In the genomic region with DNA sequence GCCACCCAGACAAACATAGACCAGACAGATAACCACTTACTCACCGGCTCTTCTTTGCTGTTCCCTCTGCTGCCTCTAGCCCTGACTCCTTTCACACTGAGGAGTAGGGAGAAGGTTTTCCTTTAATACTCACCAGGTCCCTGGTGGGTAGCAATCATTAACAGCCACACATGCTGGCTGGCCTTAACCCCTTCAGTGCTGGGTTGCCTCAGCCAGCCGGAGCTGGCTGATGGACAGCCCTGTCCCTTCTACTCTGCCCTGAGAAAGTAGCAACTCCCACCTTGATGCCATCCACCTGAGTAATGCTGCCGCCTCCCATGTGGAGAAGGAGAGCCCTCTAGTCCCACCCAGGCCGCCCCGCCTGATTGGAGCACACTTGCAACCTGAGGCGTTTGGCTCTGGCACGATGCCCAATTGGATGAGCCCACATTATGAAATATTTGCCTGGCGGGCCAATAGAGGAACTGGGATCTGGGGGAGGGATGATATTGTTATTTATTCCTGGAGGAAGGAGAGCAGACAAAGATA, we compare ENCODE assay signal across 8 cellular contexts.
DNase-seq lines count a peak whose midpoint lies in the region; ATAC-seq and TF ChIP-seq lines count a peak whose summit lies in the region.

No MANE protein-coding gene starts in this region.

- H3K4me1 Mint-ChIP-seq in endodermal cell, result peaks cover 55% of the 10 kb centered on the region
- peaks cover 18 to 38% (median 30%) of the 10 kb centered on the region in 7 donors for H3K4me1 Mint-ChIP-seq in naive thymus-derived CD4-positive, alpha-beta T cell

- no peak overlapping the region for H3K27ac ChIP-seq in endodermal cell (ENCODE audit: low read depth, low read length)
- H3K27ac ChIP-seq in naive thymus-derived CD4-positive, alpha-beta T cell (ENCODE audit: low read depth, low read length), result no peak overlapping the region

- peak overlapping the region; percentile 69 for H3K4me3 Mint-ChIP-seq in endodermal cell
- peak overlapping the region in 8 of 10 donors; percentile 9 to 90 (median 72) for H3K4me3 Mint-ChIP-seq in naive thymus-derived CD4-positive, alpha-beta T cell

- intact Hi-C loops in naive thymus-derived CD4-positive, alpha-beta T cell (cut with micrococcal nuclease), result no loop called here

- POLR2A ChIA-PET in naive thymus-derived CD4-positive, alpha-beta T cell (lab: Charles Lee), result no interaction called here

- no peaks in the 10 kb centered on the region for H3K9me3 ChIP-seq in endodermal cell (ENCODE audit: control insufficient read depth, low read length)
- no peaks in the 10 kb centered on the region for H3K9me3 ChIP-seq in naive thymus-derived CD4-positive, alpha-beta T cell (ENCODE audit: control insufficient read depth in 2 of 3, low read length in 3 of 3)

- peak; percentile 33 for TF ChIP-seq CTCF in endodermal cell (conservative IDR thresholded peaks at IDR 0.05)

- no peak for ATAC-seq in naive thymus-derived CD4-positive, alpha-beta T cell
- ATAC-seq in HG02870 (IDR thresholded peaks at IDR 0.05; ENCODE audit: unreplicated experiment) (no peak), GM18502 (IDR thresholded peaks at IDR 0.05; ENCODE audit: poor library complexity, unreplicated experiment) (no peak)

- H3K4me1 ChIP-seq in endodermal cell (ENCODE audit: control insufficient read depth, insufficient read depth, low read length), result peaks cover 21% of the 10 kb centered on the region
- H3K4me1 ChIP-seq in naive thymus-derived CD4-positive, alpha-beta T cell (ENCODE audit: control insufficient read depth in 2 of 2, insufficient read depth in 2 of 2, low read length in 2 of 2), result peaks cover 7 to 18% of the 10 kb centered on the region in 2 donors

- peak overlapping the region; percentile 86 for H3K27ac Mint-ChIP-seq in endodermal cell
- peak overlapping the region in 7 of 9 donors; percentile 54 to 96 (median 91) for H3K27ac Mint-ChIP-seq in naive thymus-derived CD4-positive, alpha-beta T cell

- CTCF ChIA-PET in naive thymus-derived CD4-positive, alpha-beta T cell (lab: Charles Lee), result interaction anchor here (2.0 kb wide), 1 partner anchor 125 kb away, joined by 6 read pairs; no protein-coding TSS in a partner anchor

- H3K27me3 Mint-ChIP-seq in endodermal cell (ENCODE audit: insufficient read depth), result peaks cover 3% of the 10 kb centered on the region
- H3K27me3 Mint-ChIP-seq in naive thymus-derived CD4-positive, alpha-beta T cell, result peaks cover 0 to 45% (median 0%) of the 10 kb centered on the region in 5 donors

- H3K9ac ChIP-seq in endodermal cell (ENCODE audit: extremely low read depth, low read length, poor library complexity, severe bottlenecking), result no peak overlapping the region

- peak overlapping the region; percentile 55 for H3K4me3 ChIP-seq in endodermal cell (ENCODE audit: low read length)
- no peak overlapping the region for H3K4me3 ChIP-seq in naive thymus-derived CD4-positive, alpha-beta T cell (ENCODE audit: low read length)

- 72 to 78% methylated on average over 5 to 8 of the region's 8 CpGs for WGBS in endodermal cell (ENCODE audit: insufficient coverage in 1 of 2, insufficient read length in 1 of 2), 2 experiments

- no peaks in the 10 kb centered on the region for H3K36me3 ChIP-seq in endodermal cell (ENCODE audit: control insufficient read depth, insufficient read depth, low read length)
- H3K36me3 ChIP-seq in naive thymus-derived CD4-positive, alpha-beta T cell (ENCODE audit: control insufficient read depth in 2 of 3, insufficient read depth in 3 of 3, low read length in 3 of 3), result no peaks in the 10 kb centered on the region

- H3K9me3 Mint-ChIP-seq in endodermal cell, result no peaks in the 10 kb centered on the region
- H3K9me3 Mint-ChIP-seq in naive thymus-derived CD4-positive, alpha-beta T cell, result no peaks in the 10 kb centered on the region

- H3K27me3 ChIP-seq in endodermal cell (ENCODE audit: control insufficient read depth, insufficient read depth, low read length, poor library complexity, severe bottlenecking), result no peaks in the 10 kb centered on the region
- no peaks in the 10 kb centered on the region for H3K27me3 ChIP-seq in naive thymus-derived CD4-positive, alpha-beta T cell (ENCODE audit: control insufficient read depth in 2 of 2, insufficient read depth in 2 of 2, low read length in 2 of 2)

- DNase-seq in DMS153 treated with DMSO at 0.1 percent for 48 hours (lab: John Stamatoyannopoulos, UW; ENCODE audit: unreplicated experiment), result peak; percentile 96
- peak; percentile 92 for DNase-seq in NCI-H2171 (lab: John Stamatoyannopoulos, UW)
- DNase-seq in endodermal cell, result peak; percentile 87
- DNase-seq in naive thymus-derived CD4-positive, alpha-beta T cell, result no peak
- DNase-seq in T-helper 1 cell, result no peak
- no peak for DNase-seq in NCI-H1092 treated with DMSO at 0.1 percent for 48 hours (lab: John Stamatoyannopoulos, UW)

- peaks cover 2% of the 10 kb centered on the region for H3K36me3 Mint-ChIP-seq in endodermal cell (ENCODE audit: low read depth)
- no peaks in the 10 kb centered on the region for H3K36me3 Mint-ChIP-seq in naive thymus-derived CD4-positive, alpha-beta T cell

Comparison
In these comparisons a context has a peak if more than half of its experiments do, and no peak if none do; other contexts are left out.
1. DNase-seq: peak in DMS153 treated with DMSO at 0.1 percent for 48 hours (single experiment), NCI-H2171 (single experiment) and endodermal cell (single experiment); none in naive thymus-derived CD4-positive, alpha-beta T cell (0 of 9), T-helper 1 cell (0 of 5) and NCI-H1092 treated with DMSO at 0.1 percent for 48 hours (single experiment).